29 cellular contexts compared by ENCODE assay signal in the genomic region with DNA sequence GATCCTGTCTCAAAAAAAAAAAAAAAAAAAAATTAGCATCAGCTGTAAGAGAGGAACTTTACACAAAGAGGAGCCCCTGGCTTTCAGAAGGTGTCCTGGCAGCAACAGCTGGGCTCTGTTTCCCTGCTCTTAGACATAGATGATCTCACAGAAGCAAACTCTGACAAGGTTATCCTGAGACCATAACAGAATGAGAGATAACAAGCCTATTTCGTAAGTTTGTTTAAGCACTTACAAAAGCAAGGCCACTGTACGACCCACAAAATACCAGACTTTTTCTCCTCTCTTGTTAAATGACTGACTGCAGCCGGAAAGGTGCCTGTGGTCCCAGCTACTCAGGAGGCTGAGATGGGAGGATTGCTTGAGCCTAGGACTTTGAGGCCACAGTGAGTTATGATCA. TPM values are rescaled to one million over a fixed set of nuclear protein-coding genes. Genes with fewer than 3 reads are reported as not detected.
DNase-seq lines count a peak whose midpoint lies in the region; ATAC-seq and TF ChIP-seq lines count a peak whose summit lies in the region.
"Had no signal": no experiment of that assay in that cellular context is flagged by ENCODE, and none has a peak within 500 bp of the region (broad histone marks: within the 10 kb centered on the region; RNA-seq: fewer than 3 reads in every experiment).

No MANE protein-coding gene starts in this region.

- H3K27me3 ChIP-seq in SJCRH30 (no peaks in the 10 kb centered on the region), heart left ventricle (no peaks in the 10 kb centered on the region), mesenchymal stem cell (ENCODE audit: control insufficient read depth in 1 of 2, insufficient read depth in 1 of 2, low read length in 2 of 2) (no peaks in the 10 kb centered on the region), suprapubic skin (no peaks in the 10 kb centered on the region)
- H3K27me3 ChIP-seq: BE2C, colonic mucosa, left lung, MG63, transverse colon had no signal

- no peak overlapping the region for H4K91ac ChIP-seq in mesenchymal stem cell (ENCODE audit: low read length)

- H3K9ac ChIP-seq in mesenchymal stem cell (ENCODE audit: low read length), result no peak overlapping the region
- H3K9ac ChIP-seq: SK-N-SH had no signal

- H3K4me1 ChIP-seq in SJCRH30, result peaks cover 48% of the 10 kb centered on the region
- peaks cover 0 to 26% (median 6%) of the 10 kb centered on the region in 12 donors for H3K4me1 ChIP-seq in heart left ventricle
- no peaks in the 10 kb centered on the region for H3K4me1 ChIP-seq in mesenchymal stem cell (ENCODE audit: control insufficient read depth, insufficient read depth, low read depth, low read length)
- H3K4me1 ChIP-seq in suprapubic skin, result no peaks in the 10 kb centered on the region
- H3K4me1 ChIP-seq: A549, BE2C, colonic mucosa, left lung, transverse colon had no signal

- no peak overlapping the region for H3K4ac ChIP-seq in mesenchymal stem cell (ENCODE audit: low read depth in 1 of 2, low read length in 2 of 2)

- no peak overlapping the region for H3K18ac ChIP-seq in mesenchymal stem cell (ENCODE audit: low read depth in 1 of 2, low read length in 2 of 2)

- no peak overlapping the region for H3K27ac ChIP-seq in SJCRH30
- peak overlapping the region in 9 of 12 donors; percentile 1 to 86 (median 69) for H3K27ac ChIP-seq in heart left ventricle
- H3K27ac ChIP-seq in mesenchymal stem cell (ENCODE audit: low read length, poor library complexity, severe bottlenecking), result no peak overlapping the region
- H3K27ac ChIP-seq in suprapubic skin, result no peak overlapping the region
- no peak overlapping the region for H3K27ac ChIP-seq in caudate nucleus (ENCODE audit: low read depth, low read length)
- H3K27ac ChIP-seq: A549, colonic mucosa, left lung, RWPE1, transverse colon had no signal

- peak; percentile 21 for DNase-seq in EH (ENCODE audit: low read depth)
- peak; percentile 64 to 75 for DNase-seq in SJCRH30
- DNase-seq in heart left ventricle, result peak in 1 of 5 donors; percentile 29
- peak; percentile 77 for DNase-seq in mesenchymal stem cell
- no peak for DNase-seq in NCI-H2107 (lab: John Stamatoyannopoulos, UW)
- DNase-seq in suprapubic skin (ENCODE audit: low spot score in 2 of 2), result no peak
- no peak for DNase-seq in caudate nucleus (lab: John Stamatoyannopoulos, UW)
- DNase-seq in kidney glomerular epithelial cell (lab: John Stamatoyannopoulos, UW), result no peak
- DNase-seq: activated CD4-positive, alpha-beta T cell treated with anti-CD3 and anti-CD28 coated beads for 4 hours; activated gamma-delta T cell; activated T-cell treated with anti-CD3 and anti-CD28 coated beads, Interleukin-2, amount 50 U/mL, for 1 hour; BE2C; CD8-positive, alpha-beta memory T cell; colonic mucosa; effector memory CD4-positive, alpha-beta T cell; erythroblast; foreskin melanocyte; GOT3; KBM-7; left lung; MG63; natural killer cell; NCI-H146; SK-N-SH; stimulated activated CD4-positive, alpha-beta T cell treated with anti-CD3 and anti-CD28 coated beads, Interleukin-2, amount 100 ng/mL, for 48 hours; T-helper 2 cell; transverse colon had no signal

- WGBS in heart left ventricle, 4 donors, result 46 to 61% (median 55%) methylated on average over 3 of the region's 3 CpGs
- 25% methylated on average over 2 of the region's 3 CpGs for WGBS in mesenchymal stem cell
- 94% methylated on average over 3 of the region's 3 CpGs for WGBS in suprapubic skin

- no peak for TF ChIP-seq EP300 in suprapubic skin (IDR thresholded peaks at IDR 0.05)

- H2BK15ac ChIP-seq in mesenchymal stem cell (ENCODE audit: low read depth, poor library complexity, severe bottlenecking), result no peak overlapping the region

- H2BK120ac ChIP-seq in mesenchymal stem cell (ENCODE audit: low read depth, low read length), result no peak overlapping the region

- no peak for TF ChIP-seq POLR2A in heart left ventricle (IDR thresholded peaks at IDR 0.05)
- TF ChIP-seq POLR2A in suprapubic skin (IDR thresholded peaks at IDR 0.05), result no peak

- intact Hi-C loops in heart left ventricle (cut with DNase I), result loop anchor here in 1 of 10 donors (5.0 kb wide), 1 partner anchor 33 kb away; no protein-coding TSS in a partner anchor

- H3K14ac ChIP-seq in mesenchymal stem cell (ENCODE audit: low read length in 2 of 2), result no peak overlapping the region

- no peak overlapping the region for H2BK12ac ChIP-seq in mesenchymal stem cell (ENCODE audit: low read length in 2 of 2)

- H4K8ac ChIP-seq in mesenchymal stem cell (ENCODE audit: low read length), result no peak overlapping the region

- no peaks in the 10 kb centered on the region for H3K9me3 ChIP-seq in SJCRH30 (replicated peaks)
- H3K9me3 ChIP-seq in heart left ventricle, result no peaks in the 10 kb centered on the region
- no peaks in the 10 kb centered on the region for H3K9me3 ChIP-seq in mesenchymal stem cell (ENCODE audit: control insufficient read depth, low read length)
- no peaks in the 10 kb centered on the region for H3K9me3 ChIP-seq in suprapubic skin
- H3K9me3 ChIP-seq: A549, BE2C, colonic mucosa, left lung, MG63, SK-N-SH, transverse colon had no signal

- TF ChIP-seq CTCF in heart left ventricle (IDR thresholded peaks at IDR 0.05) (no peak), suprapubic skin (IDR thresholded peaks at IDR 0.05) (no peak)

- H3K4me2 ChIP-seq in mesenchymal stem cell (ENCODE audit: low read length, poor library complexity, severe bottlenecking), result no peak overlapping the region
- H3K4me2 ChIP-seq: A549, SK-N-SH had no signal

- no peak overlapping the region for H2BK5ac ChIP-seq in mesenchymal stem cell (ENCODE audit: low read depth, low read length, poor library complexity, severe bottlenecking)

- H2AK5ac ChIP-seq in mesenchymal stem cell (ENCODE audit: low read length, severe bottlenecking), result no peak overlapping the region

- no peaks in the 10 kb centered on the region for H3K79me1 ChIP-seq in mesenchymal stem cell (replicated peaks; ENCODE audit: low read length, poor library complexity, severe bottlenecking)

- no peak overlapping the region for H2AFZ ChIP-seq in mesenchymal stem cell (ENCODE audit: low read depth, low read length)

- H3K4me3 ChIP-seq in SJCRH30, result no peak overlapping the region
- no peak overlapping the region for H3K4me3 ChIP-seq in heart left ventricle
- no peak overlapping the region for H3K4me3 ChIP-seq in mesenchymal stem cell (ENCODE audit: insufficient read depth in 1 of 2, low read depth in 1 of 2, low read length in 2 of 2)
- H3K4me3 ChIP-seq in suprapubic skin, result no peak overlapping the region
- H3K4me3 ChIP-seq: A549, colonic mucosa, left lung, MG63, transverse colon had no signal

- H3K36me3 ChIP-seq in SJCRH30 (no peaks in the 10 kb centered on the region), heart left ventricle (no peaks in the 10 kb centered on the region), mesenchymal stem cell (ENCODE audit: control insufficient read depth in 1 of 2, insufficient read depth in 2 of 2, low read depth in 1 of 2, low read length in 2 of 2) (no peaks in the 10 kb centered on the region), suprapubic skin (no peaks in the 10 kb centered on the region)
- H3K36me3 ChIP-seq: BE2C, colonic mucosa, left lung, MG63, transverse colon had no signal

- peak; percentile 19 to 81 (median 70) for ATAC-seq in heart left ventricle
- ATAC-seq: A549, left lung, natural killer cell had no signal

- H3K23ac ChIP-seq in mesenchymal stem cell (ENCODE audit: low read length in 2 of 2), result no peak overlapping the region

RNA-seq across cellular contexts. Expression of a gene that starts 33.3 kb away (rescaled TPM):
- 10.4 and 11.8 TPM in 2 replicates for total RNA-seq in SJCRH30 (2014; rRNA removed; shearing (Covaris generic))
- total RNA-seq in heart left ventricle, result 10 to 100 TPM in 8 of 9 donors, 1 to 10 TPM in 1; 8.7 to 48.3 (median 19.7) TPM
- polyA plus RNA-seq in heart left ventricle, result 10 to 100 TPM; 16.7 to 60.9 TPM
- 4.2 TPM for polyA plus RNA-seq in mesenchymal stem cell (2013, experiment 1 of 2)
- polyA plus RNA-seq in mesenchymal stem cell (2013, experiment 2 of 2), result 4.4 TPM
- 10 to 100 TPM; 23.1 to 34.9 (median 26.0) TPM for total RNA-seq in suprapubic skin

Comparison
In these comparisons a context has a peak if more than half of its experiments do, and no peak if none do; other contexts are left out.
1. DNase-seq: peak in EH (single experiment), SJCRH30 (2 of 2) and mesenchymal stem cell (single experiment); none in NCI-H2107 (single experiment), suprapubic skin (0 of 2), caudate nucleus (0 of 61) and kidney glomerular epithelial cell (single experiment).
2. H3K27ac ChIP-seq: peak in heart left ventricle (9 of 12); none in SJCRH30 (single experiment), mesenchymal stem cell (single experiment), suprapubic skin (single experiment) and caudate nucleus (single experiment).